ENCODE assay signal across 10 cellular contexts in genomic region chr21:16279658-16280581, GRCh38.
A peak's percentile ranks its signal among the peaks of the same experiment; 100 is the strongest.
DNase-seq lines count a peak whose midpoint lies in the region; ATAC-seq and TF ChIP-seq lines count a peak whose summit lies in the region.
"Had no signal": no experiment of that assay in that cellular context is flagged by ENCODE, and none has a peak within 500 bp of the region (broad histone marks: within the 10 kb centered on the region; RNA-seq: fewer than 3 reads in every experiment).

No MANE protein-coding gene starts in this region.

- peaks cover 47% of the 10 kb centered on the region for H3K4me1 Mint-ChIP-seq in WTC11
- H3K4me1 Mint-ChIP-seq in activated CD4-positive, alpha-beta memory T cell treated with anti-CD3 and anti-CD28 coated beads, Interleukin-2, amount 10 ng/mL, durations not matched to agents 7 days and 5 days = no peaks in the 10 kb centered on the region

- H3K4me1 ChIP-seq in heart right ventricle (peaks cover 0 to 33% (median 13%) of the 10 kb centered on the region in 9 donors), parathyroid adenoma (no peaks in the 10 kb centered on the region)

- H3K36me3 ChIP-seq in heart right ventricle (no peaks in the 10 kb centered on the region), parathyroid adenoma (ENCODE audit: control insufficient read depth, insufficient read depth, low read length) (no peaks in the 10 kb centered on the region)

- no peaks in the 10 kb centered on the region for H3K36me3 Mint-ChIP-seq in WTC11
- H3K36me3 Mint-ChIP-seq in activated CD4-positive, alpha-beta memory T cell treated with anti-CD3 and anti-CD28 coated beads, Interleukin-2, amount 10 ng/mL, durations not matched to agents 7 days and 5 days (ENCODE audit: low read depth) = no peaks in the 10 kb centered on the region

- TF ChIP-seq CTCF in WTC11 (IDR thresholded peaks at IDR 0.05) (no peak), heart right ventricle (IDR thresholded peaks at IDR 0.05) (no peak), parathyroid adenoma (IDR thresholded peaks at IDR 0.05) (no peak)

- no peak overlapping the region for H2AFZ ChIP-seq in parathyroid adenoma

- H3K27me3 ChIP-seq in heart right ventricle (no peaks in the 10 kb centered on the region), parathyroid adenoma (ENCODE audit: control insufficient read depth, insufficient read depth, low read length) (no peaks in the 10 kb centered on the region)

- ATAC-seq in WTC11 (peak; percentile 94), heart right ventricle (peak; percentile 63 to 87 (median 77)), HG02885 (IDR thresholded peaks at IDR 0.05; ENCODE audit: poor library complexity, unreplicated experiment) (no peak), GM19397 (IDR thresholded peaks at IDR 0.05; ENCODE audit: unreplicated experiment) (no peak)

- no peaks in the 10 kb centered on the region for H3K79me2 ChIP-seq in parathyroid adenoma

- no peak overlapping the region for H3K9ac ChIP-seq in parathyroid adenoma

- no peaks in the 10 kb centered on the region for H3K27me3 Mint-ChIP-seq in WTC11 (ENCODE audit: low read depth)
- H3K27me3 Mint-ChIP-seq in activated CD4-positive, alpha-beta memory T cell treated with anti-CD3 and anti-CD28 coated beads, Interleukin-2, amount 10 ng/mL, durations not matched to agents 7 days and 5 days = no peaks in the 10 kb centered on the region

- H3K27ac ChIP-seq in heart right ventricle (peak overlapping the region; percentile 4 to 78 (median 44)), parathyroid adenoma (peak overlapping the region; percentile 11)

- peak overlapping the region; percentile 35 for H3K27ac Mint-ChIP-seq in WTC11
- H3K27ac Mint-ChIP-seq in activated CD4-positive, alpha-beta memory T cell treated with anti-CD3 and anti-CD28 coated beads, Interleukin-2, amount 10 ng/mL, durations not matched to agents 7 days and 5 days = no peak overlapping the region

- peaks cover 0 to 11% (median 0%) of the 10 kb centered on the region in 11 donors for H3K9me3 ChIP-seq in heart right ventricle
- H3K9me3 ChIP-seq in parathyroid adenoma (ENCODE audit: control insufficient read depth, low read length) = no peaks in the 10 kb centered on the region

- no peaks in the 10 kb centered on the region for H3K9me3 Mint-ChIP-seq in WTC11
- H3K9me3 Mint-ChIP-seq in activated CD4-positive, alpha-beta memory T cell treated with anti-CD3 and anti-CD28 coated beads, Interleukin-2, amount 10 ng/mL, durations not matched to agents 7 days and 5 days = no peaks in the 10 kb centered on the region

- CTCF ChIA-PET in WTC11 (lab: Charles Lee) = no interaction called here
- CTCF ChIA-PET in activated CD4-positive, alpha-beta memory T cell treated with anti-CD3 and anti-CD28 coated beads, Interleukin-2, amount 10 ng/mL, durations not matched to agents 7 days and 5 days (lab: Charles Lee) = no interaction called here

- intact Hi-C loops in heart right ventricle (cut with DNase I) = loop anchor here in 1 of 10 donors (10.0 kb wide), 1 partner anchor 45 kb away; no protein-coding TSS in a partner anchor

- POLR2A ChIA-PET in WTC11 (lab: Charles Lee) = interaction anchor here (0.6 kb wide), 1 partner anchor 119 kb away, joined by 3 read pairs; no protein-coding TSS in a partner anchor
- POLR2A ChIA-PET in activated CD4-positive, alpha-beta memory T cell treated with anti-CD3 and anti-CD28 coated beads, Interleukin-2, amount 10 ng/mL, durations not matched to agents 7 days and 5 days (lab: Charles Lee) = no interaction called here

- DNase-seq in Ammon's horn (ENCODE audit: low spot score) = peak; percentile 85
- DNase-seq in WTC11 (ENCODE audit: low spot score) = peak; percentile 25
- DNase-seq in heart right ventricle = peak in 1 of 2 donors; percentile 12
- no peak for DNase-seq in NCI-H1694 (lab: John Stamatoyannopoulos, UW)
- no peak for DNase-seq in activated CD4-positive, alpha-beta memory T cell treated with anti-CD3 and anti-CD28 coated beads, Interleukin-2, amount 10 ng/mL, durations not matched to agents 7 days and 5 days
- DNase-seq: activated effector memory CD4-positive, alpha-beta T cell treated with anti-CD3 and anti-CD28 coated beads, Interleukin-2, amount 50 U/mL, for 16 hours; DMS53 had no signal

- WGBS in heart right ventricle, 2 donors = 46 to 55% methylated on average over 18 of the region's 18 CpGs

- peak overlapping the region; percentile 45 for H3K4me3 Mint-ChIP-seq in WTC11
- no peak overlapping the region for H3K4me3 Mint-ChIP-seq in activated CD4-positive, alpha-beta memory T cell treated with anti-CD3 and anti-CD28 coated beads, Interleukin-2, amount 10 ng/mL, durations not matched to agents 7 days and 5 days

- no peak overlapping the region for H3K4me2 ChIP-seq in parathyroid adenoma (ENCODE audit: low read length)

- H3K4me3 ChIP-seq in heart right ventricle (peak overlapping the region in 8 of 10 donors; percentile 2 to 46 (median 25)), parathyroid adenoma (ENCODE audit: low read depth, low read length) (no peak overlapping the region)

TF ChIP-seq in WTC11, 78 proteins besides CTCF, POLR2A, EP300 and RAD21:
- TF ChIP-seq MXD4 (CRISPR knock-in tag; IDR thresholded peaks at IDR 0.05; ENCODE audit: borderline replicate concordance) (no peak), CDX4 (CRISPR knock-in tag; IDR thresholded peaks at IDR 0.05; ENCODE audit: borderline replicate concordance) (no peak)
- TF ChIP-seq, protein P1, sequence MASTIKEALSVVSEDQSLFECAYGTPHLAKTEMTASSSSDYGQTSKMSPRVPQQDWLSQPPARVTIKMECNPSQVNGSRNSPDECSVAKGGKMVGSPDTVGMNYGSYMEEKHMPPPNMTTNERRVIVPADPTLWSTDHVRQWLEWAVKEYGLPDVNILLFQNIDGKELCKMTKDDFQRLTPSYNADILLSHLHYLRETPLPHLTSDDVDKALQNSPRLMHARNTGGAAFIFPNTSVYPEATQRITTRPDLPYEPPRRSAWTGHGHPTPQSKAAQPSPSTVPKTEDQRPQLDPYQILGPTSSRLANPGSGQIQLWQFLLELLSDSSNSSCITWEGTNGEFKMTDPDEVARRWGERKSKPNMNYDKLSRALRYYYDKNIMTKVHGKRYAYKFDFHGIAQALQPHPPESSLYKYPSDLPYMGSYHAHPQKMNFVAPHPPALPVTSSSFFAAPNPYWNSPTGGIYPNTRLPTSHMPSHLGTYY (CRISPR knock-in tag; IDR thresholded peaks at IDR 0.05) = no peak

Comparison
In these comparisons a context has a peak if more than half of its experiments do, and no peak if none do; other contexts are left out.
1. DNase-seq: peak in Ammon's horn (single experiment) and WTC11 (single experiment); none in NCI-H1694 (single experiment) and activated CD4-positive, alpha-beta memory T cell treated with anti-CD3 and anti-CD28 coated beads, Interleukin-2, amount 10 ng/mL, durations not matched to agents 7 days and 5 days (single experiment).
2. ATAC-seq: peak in WTC11 (single experiment) and heart right ventricle (8 of 8); none in HG02885 (single experiment) and GM19397 (single experiment).